In genomic region chr19:3108775-3109174, GRCh38 we compare ENCODE assay signal across 8 cellular contexts. TPM values are rescaled to one million over a fixed set of nuclear protein-coding genes. Genes with fewer than 3 reads are reported as not detected.
DNase-seq lines count a peak whose midpoint lies in the region; ATAC-seq, FAIRE-seq and TF ChIP-seq lines count a peak whose summit lies in the region.

No MANE protein-coding gene starts in this region.

- peak; percentile 59 for TF ChIP-seq CTCF in A549 (IDR thresholded peaks at IDR 0.05)
- peak; percentile 72 for TF ChIP-seq CTCF in mesothelial cell of epicardium (IDR thresholded peaks at IDR 0.05; ENCODE audit: unreplicated experiment)

- no peak overlapping the region for H3K27ac Mint-ChIP-seq in mesothelial cell of epicardium
- H3K27ac Mint-ChIP-seq in stimulated activated memory B cell treated with anti-CD40 and anti-IgM and Interleukin-4, amounts not matched to agents 10 μg/mL and 1 μg/mL and 100 μg/mL, for 72 hours, result no peak overlapping the region

- no peak overlapping the region for H3K4me2 ChIP-seq in A549

- DNase-seq in A549 (ENCODE audit: low read depth in 1 of 2, low spot score in 1 of 2) (peak in 1 of 2 experiments; percentile 55), GM12892 (ENCODE audit: insufficient read length) (peak; percentile 66), NCI-H446 (lab: John Stamatoyannopoulos, UW) (peak; percentile 34 to 80), dermis blood vessel endothelial cell (peak; percentile 83), mesothelial cell of epicardium (ENCODE audit: low spot score in 2 of 2, unreplicated experiment in 2 of 2) (no peak)
- DNase-seq in activated CD4-positive, alpha-beta T cell treated with anti-CD3 and anti-CD28 coated beads, Interleukin-2, amount 50 U/mL, for 4 hours, result peak; percentile 67 to 68

- H3K4me1 Mint-ChIP-seq in mesothelial cell of epicardium, result peaks cover 4% of the 10 kb centered on the region
- peaks cover 20% of the 10 kb centered on the region for H3K4me1 Mint-ChIP-seq in stimulated activated memory B cell treated with anti-CD40 and anti-IgM and Interleukin-4, amounts not matched to agents 10 μg/mL and 1 μg/mL and 100 μg/mL, for 72 hours

- TF ChIP-seq EP300 in A549 (IDR thresholded peaks at IDR 0.05), result no peak

- H3K4me1 ChIP-seq in A549, result 0 out of 3 replicates have a peak, but pooled peaks cover under 1% of the 10 kb centered on the region

- peak in 1 of 2 experiments; percentile 39; a peak in 3 of 5 replicates for TF ChIP-seq RAD21 in A549 (conservative IDR thresholded peaks at IDR 0.05 in 1 of 2, IDR thresholded peaks at IDR 0.05 in 1 of 2)

- TF ChIP-seq POLR2A in A549 (IDR thresholded peaks at IDR 0.05; ENCODE audit: low read length), result no peak
- TF ChIP-seq POLR2A in GM12892 (IDR thresholded peaks at IDR 0.05; ENCODE audit: low read depth, low read length), result no peak

- POLR2A ChIA-PET in A549 (lab: Yijun Ruan, JAX), result interaction anchor here (1.1 kb wide), 1 partner anchor 158 kb away, joined by 3 read pairs; no protein-coding TSS in a partner anchor

- WGBS in A549 (ENCODE audit: missing lambda C conversion rate), result 41% methylated on average over 5 of the region's 5 CpGs

- H3K27me3 Mint-ChIP-seq in mesothelial cell of epicardium (ENCODE audit: low read depth), result no peaks in the 10 kb centered on the region
- no peaks in the 10 kb centered on the region for H3K27me3 Mint-ChIP-seq in stimulated activated memory B cell treated with anti-CD40 and anti-IgM and Interleukin-4, amounts not matched to agents 10 μg/mL and 1 μg/mL and 100 μg/mL, for 72 hours

- H3K9me3 ChIP-seq in A549, result no peaks in the 10 kb centered on the region

- H3K9me3 Mint-ChIP-seq in mesothelial cell of epicardium, result no peaks in the 10 kb centered on the region
- no peaks in the 10 kb centered on the region for H3K9me3 Mint-ChIP-seq in stimulated activated memory B cell treated with anti-CD40 and anti-IgM and Interleukin-4, amounts not matched to agents 10 μg/mL and 1 μg/mL and 100 μg/mL, for 72 hours

- H3K36me3 Mint-ChIP-seq in mesothelial cell of epicardium, result peaks cover 5% of the 10 kb centered on the region
- no peaks in the 10 kb centered on the region for H3K36me3 Mint-ChIP-seq in stimulated activated memory B cell treated with anti-CD40 and anti-IgM and Interleukin-4, amounts not matched to agents 10 μg/mL and 1 μg/mL and 100 μg/mL, for 72 hours

- CTCF ChIA-PET in A549 (lab: Yijun Ruan, JAX), result interaction anchor here (1.0 to 11.6 kb wide), 19 partner anchors 8 to 157 kb away, joined by 3 to 127 read pairs (median 5); no protein-coding TSS in a partner anchor

- ATAC-seq in A549 (peak; percentile 67 to 77), GM21367 (IDR thresholded peaks at IDR 0.05; ENCODE audit: unreplicated experiment) (no peak)
- peak; percentile 66 for ATAC-seq in stimulated activated memory B cell treated with anti-CD40 and anti-IgM and Interleukin-4, amounts not matched to agents 10 μg/mL and 1 μg/mL and 100 μg/mL, for 72 hours

- H3K4me3 Mint-ChIP-seq in mesothelial cell of epicardium, result no peak overlapping the region
- no peak overlapping the region for H3K4me3 Mint-ChIP-seq in stimulated activated memory B cell treated with anti-CD40 and anti-IgM and Interleukin-4, amounts not matched to agents 10 μg/mL and 1 μg/mL and 100 μg/mL, for 72 hours

- H3K4me3 ChIP-seq in A549, result no peak overlapping the region

- no peak for FAIRE-seq in A549 (lab: Jason Lieb, UNC)
- peak; percentile 94 for FAIRE-seq in GM12892 (lab: Jason Lieb, UNC)

- no peak overlapping the region for H3K27ac ChIP-seq in A549

TF ChIP-seq in A549, 52 proteins besides CTCF, POLR2A, EP300 and RAD21:
- TF ChIP-seq E2F6 (IDR thresholded peaks at IDR 0.05; ENCODE audit: borderline replicate concordance, low read depth), result 0 out of 2 replicates have a peak, but pooled peaks have one; percentile 29
- peak; percentile 33 for TF ChIP-seq USF2 (IDR thresholded peaks at IDR 0.05)
- TF ChIP-seq FOXS1 (CRISPR knock-in tag; IDR thresholded peaks at IDR 0.05), result no peak
- TF ChIP-seq MAX (IDR thresholded peaks at IDR 0.05), result peak; percentile 84
- TF ChIP-seq SMC3 (IDR thresholded peaks at IDR 0.05), result peak; percentile 32; the same call in 1 of the 3 replicates

RNA-seq across cellular contexts. Expression of gene GNA11, which starts 14.6 kb away (rescaled TPM):
- 5.5 and 8.6 TPM in 2 replicates for polyA plus RNA-seq in A549 (2011; rRNA removed)
- polyA plus RNA-seq in A549 (2012; cell fraction: cytosol; rRNA removed), result 24.3 and 29.2 TPM in 2 replicates
- 26.9 and 28.9 TPM in 2 replicates for polyA plus RNA-seq in A549 (2012; cell fraction: nucleus; rRNA removed)
- 29.0 to 32.8 TPM (median 30.5 TPM) in 3 replicates for polyA plus RNA-seq in A549 (2017; fragmentation: RNase III; extraction: RNeasy Plus Mini Kit Qiagen cat#74134 plus additional on column Dnase treatment)
- 6.7 and 19.2 TPM in 2 replicates for polyA minus RNA-seq in A549 (2011; rRNA and poly(A)+ RNA removed)
- 3.7 TPM for polyA plus RNA-seq in GM12892 (2012; ENCODE audit: missing spikeins)
- 80.8 and 87.2 TPM in 2 replicates for total RNA-seq in dermis blood vessel endothelial cell
- 35.9 to 40.0 TPM (median 36.3 TPM) in 3 replicates for total RNA-seq in mesothelial cell of epicardium

RNA-seq across cellular contexts. Expression of gene GNA15, which starts 27.1 kb away (rescaled TPM):
- polyA plus RNA-seq in A549 (2011; rRNA removed), result 0.06 and 0.07 TPM in 2 replicates
- polyA plus RNA-seq in A549 (2012; cell fraction: cytosol; rRNA removed), result 0.07 and 0.10 TPM in 2 replicates
- 0.16 TPM in 1 of 2 replicates, not detected in the other for polyA plus RNA-seq in A549 (2012; cell fraction: nucleus; rRNA removed)
- 0.04 TPM in 1 of 3 replicates, not detected in the others for polyA plus RNA-seq in A549 (2017; fragmentation: RNase III; extraction: RNeasy Plus Mini Kit Qiagen cat#74134 plus additional on column Dnase treatment)
- polyA minus RNA-seq in A549 (2011; rRNA and poly(A)+ RNA removed), result not detected in 2 replicates
- 24.1 TPM for polyA plus RNA-seq in GM12892 (2012; ENCODE audit: missing spikeins)
- total RNA-seq in dermis blood vessel endothelial cell, result under 0.01 and 0.23 TPM in 2 replicates
- total RNA-seq in mesothelial cell of epicardium, result 0.09 to 0.13 TPM (median 0.13 TPM) in 3 replicates

RNA-seq across cellular contexts. Expression of gene TLE5, which starts 46.5 kb away (rescaled TPM):
- polyA plus RNA-seq in A549 (2011; rRNA removed) (171 and 183 TPM in 2 replicates), A549 (2017; fragmentation: RNase III; extraction: RNeasy Plus Mini Kit Qiagen cat#74134 plus additional on column Dnase treatment) (191 to 231 TPM (median 216 TPM) in 3 replicates)
- polyA plus RNA-seq in A549 (2012; cell fraction: cytosol; rRNA removed), result 223 and 303 TPM in 2 replicates
- 251 and 276 TPM in 2 replicates for polyA plus RNA-seq in A549 (2012; cell fraction: nucleus; rRNA removed)
- polyA minus RNA-seq in A549 (2011; rRNA and poly(A)+ RNA removed), result 235 and 240 TPM in 2 replicates
- polyA plus RNA-seq in GM12892 (2012; ENCODE audit: missing spikeins), result 137 TPM
- total RNA-seq in dermis blood vessel endothelial cell (81.7 and 147 TPM in 2 replicates), mesothelial cell of epicardium (411 to 417 TPM (median 413 TPM) in 3 replicates)

Comparison
In these comparisons a context has a peak if more than half of its experiments do, and no peak if none do; other contexts are left out.
1. DNase-seq: peak in GM12892 (single experiment), NCI-H446 (2 of 2), activated CD4-positive, alpha-beta T cell treated with anti-CD3 and anti-CD28 coated beads, Interleukin-2, amount 50 U/mL, for 4 hours (2 of 2) and dermis blood vessel endothelial cell (single experiment); none in mesothelial cell of epicardium (0 of 2).